Comparison of ENCODE assay signal across 26 cellular contexts in genomic region chr1:237838320-237838719, GRCh38. TPM values are rescaled to one million over a fixed set of nuclear protein-coding genes. Genes with fewer than 3 reads are reported as not detected.
DNase-seq lines count a peak whose midpoint lies in the region; ATAC-seq, FAIRE-seq and TF ChIP-seq lines count a peak whose summit lies in the region.
"Had no signal": no experiment of that assay in that cellular context is flagged by ENCODE, and none has a peak within 500 bp of the region (broad histone marks: within the 10 kb centered on the region; RNA-seq: fewer than 3 reads in every experiment).

No MANE protein-coding gene starts in this region.

- peak; percentile 38 for ATAC-seq in Right ventricle myocardium superior (ENCODE audit: poor library complexity)
- ATAC-seq in heart right ventricle: peak in 7 of 8 donors; percentile 18 to 61 (median 38)
- ATAC-seq in right cardiac atrium: peak; percentile 42 to 46
- ATAC-seq: A549, GM12878, HCT116 had no signal

- H3K4me1 ChIP-seq in left ventricle myocardium inferior (no peaks in the 10 kb centered on the region), heart right ventricle (peaks cover 0 to 8% (median 0%) of the 10 kb centered on the region in 9 donors), right cardiac atrium (ENCODE audit: control insufficient read depth, insufficient read depth, low read length) (no peaks in the 10 kb centered on the region), kidney (ENCODE audit: control insufficient read depth in 1 of 2, insufficient read depth in 1 of 2, low read depth in 1 of 2, low read length in 2 of 2) (no peaks in the 10 kb centered on the region)
- H3K4me1 ChIP-seq: A549 had no signal

- H3K36me3 ChIP-seq in left ventricle myocardium inferior (no peaks in the 10 kb centered on the region), heart right ventricle (peaks cover 0 to 7% (median 0%) of the 10 kb centered on the region in 9 donors), kidney (ENCODE audit: control insufficient read depth in 1 of 2, insufficient read depth in 2 of 2, low read length in 2 of 2) (no peaks in the 10 kb centered on the region)
- H3K36me3 ChIP-seq: BE2C; BLaER1 treated with 17β-estradiol and CSF1 and Interleukin-3, amounts not matched to agents 10 nM and 100 nM had no signal

- H3K27me3 ChIP-seq in left ventricle myocardium inferior (ENCODE audit: low read depth): no peaks in the 10 kb centered on the region
- H3K27me3 ChIP-seq in heart right ventricle: no peaks in the 10 kb centered on the region
- H3K27me3 ChIP-seq in right cardiac atrium (ENCODE audit: control insufficient read depth, insufficient read depth): no peaks in the 10 kb centered on the region
- H3K27me3 ChIP-seq: BE2C; BLaER1 treated with 17β-estradiol and CSF1 and Interleukin-3, amounts not matched to agents 10 nM and 100 nM had no signal

- no peak overlapping the region for H3K4me3 ChIP-seq in left ventricle myocardium inferior
- H3K4me3 ChIP-seq in heart right ventricle: no peak overlapping the region
- H3K4me3 ChIP-seq in right cardiac atrium (ENCODE audit: low read length): no peak overlapping the region
- H3K4me3 ChIP-seq in kidney (ENCODE audit: low read length in 2 of 2): no peak overlapping the region
- H3K4me3 ChIP-seq: A549; BLaER1 treated with 17β-estradiol and CSF1 and Interleukin-3, amounts not matched to agents 10 nM and 100 nM; GM12878; GM23248 had no signal

- no peak overlapping the region for H3K9ac ChIP-seq in kidney (ENCODE audit: low read length in 2 of 2)
- H3K9ac ChIP-seq: BLaER1 treated with 17β-estradiol and CSF1 and Interleukin-3, amounts not matched to agents 10 nM and 100 nM; GM23248 had no signal

- 43 to 52% methylated on average over 3 of the region's 3 CpGs for WGBS in heart right ventricle, 2 donors
- 58% methylated on average over 3 of the region's 3 CpGs for WGBS in right cardiac atrium

- H3K27ac ChIP-seq in left ventricle myocardium inferior (replicated peaks) (no peak overlapping the region), heart right ventricle (no peak overlapping the region), right cardiac atrium (ENCODE audit: low read length) (no peak overlapping the region), kidney (ENCODE audit: low read depth in 2 of 2, low read length in 2 of 2) (no peak overlapping the region)
- H3K27ac ChIP-seq: A549; BLaER1 treated with 17β-estradiol and CSF1 and Interleukin-3, amounts not matched to agents 10 nM and 100 nM; GM23248 had no signal

- DNase-seq in Right ventricle myocardium superior (no peak), left ventricle myocardium inferior (no peak), heart right ventricle (no peak), right cardiac atrium (no peak), kidney (no peak), GOT3 (lab: John Stamatoyannopoulos, UW) (no peak)
- DNase-seq: 8988T; ACHN; AML-193; BE2C; CD4-positive, alpha-beta T cell; CD8-positive, alpha-beta memory T cell; DMS 273 treated with DMSO at 0.1 percent for 48 hours; DMS79; EL; GDM1; GM23248; H9 had no signal

- intact Hi-C loops in Right ventricle myocardium superior (cut with DNase I): no loop called here
- intact Hi-C loops in left ventricle myocardium inferior (cut with micrococcal nuclease): no loop called here
- intact Hi-C loops in heart right ventricle (cut with DNase I): no loop called here
- intact Hi-C loops in right cardiac atrium (cut with DNase I): no loop called here
- intact Hi-C loops in kidney (cut with DNase I): no loop called here

- FAIRE-seq in kidney (lab: Jason Lieb, UNC): no peak
- FAIRE-seq: A549, D721Med, GM12878, GM19239 had no signal

- no peak for TF ChIP-seq CTCF in left ventricle myocardium inferior (IDR thresholded peaks at IDR 0.05; ENCODE audit: borderline replicate concordance)
- TF ChIP-seq CTCF in heart right ventricle (IDR thresholded peaks at IDR 0.05): no peak
- TF ChIP-seq CTCF in kidney (IDR thresholded peaks at IDR 0.05; ENCODE audit: borderline replicate concordance, extremely low read depth, insufficient read depth): no peak

- H3K9me3 ChIP-seq in left ventricle myocardium inferior (replicated peaks): peaks cover 6% of the 10 kb centered on the region
- peaks cover 0 to 6% (median 0%) of the 10 kb centered on the region in 11 donors for H3K9me3 ChIP-seq in heart right ventricle
- no peaks in the 10 kb centered on the region for H3K9me3 ChIP-seq in right cardiac atrium (ENCODE audit: control insufficient read depth, low read length)
- H3K9me3 ChIP-seq in kidney (ENCODE audit: control insufficient read depth in 1 of 2, low read length in 2 of 2): no peaks in the 10 kb centered on the region
- H3K9me3 ChIP-seq: A549, BE2C had no signal

RNA-seq across cellular contexts. Expression of gene ZP4, which starts 52.4 kb away (rescaled TPM):
- total RNA-seq in Right ventricle myocardium superior (not detected), left ventricle myocardium inferior (not detected), heart right ventricle (not detected), right cardiac atrium (not detected), kidney (not detected)
- polyA plus RNA-seq in heart right ventricle (not detected), right cardiac atrium (not detected), kidney (ENCODE audit: insufficient read depth, low read depth, low replicate concordance) (not detected)
- total RNA-seq: CD4-positive, alpha-beta T cell; CD8-positive, alpha-beta memory T cell; GM12878; GM23248; H4; H9 had no signal
- polyA plus RNA-seq: A549; CD14-positive monocyte; CD8-positive, alpha-beta memory T cell; GM23248 had no signal
